19 cellular contexts compared by ENCODE assay signal in genomic region chr20:11144114-11144513, GRCh38.
A peak's percentile ranks its signal among the peaks of the same experiment; 100 is the strongest.
DNase-seq lines count a peak whose midpoint lies in the region; ATAC-seq, FAIRE-seq and TF ChIP-seq lines count a peak whose summit lies in the region.
"Had no signal": no experiment of that assay in that cellular context is flagged by ENCODE, and none has a peak within 500 bp of the region (broad histone marks: within the 10 kb centered on the region; RNA-seq: fewer than 3 reads in every experiment).

No MANE protein-coding gene starts in this region.

- H3K27ac ChIP-seq in astrocyte (ENCODE audit: low read depth, low read length) (peak overlapping the region; percentile 81), thoracic aorta (no peak overlapping the region), dorsolateral prefrontal cortex (no peak overlapping the region), neural progenitor cell (no peak overlapping the region)
- H3K27ac ChIP-seq: hepatocyte, prostate gland, thyroid gland, WERI-Rb-1 had no signal

- TF ChIP-seq CTCF in astrocyte (IDR thresholded peaks at IDR 0.05; ENCODE audit: insufficient read depth, low read depth, low read length): no peak
- TF ChIP-seq CTCF in foreskin fibroblast (IDR thresholded peaks at IDR 0.05; ENCODE audit: low read depth, low read length): no peak
- no peak for TF ChIP-seq CTCF in thoracic aorta (IDR thresholded peaks at IDR 0.05)
- TF ChIP-seq CTCF in Caco-2 (IDR thresholded peaks at IDR 0.05; ENCODE audit: insufficient read depth in 1 of 2, low read depth in 1 of 2, low read length in 1 of 2, severe bottlenecking in 1 of 2, unreplicated experiment in 1 of 2): no peak
- no peak for TF ChIP-seq CTCF in dorsolateral prefrontal cortex (IDR thresholded peaks at IDR 0.05 in 54 of 56, conservative IDR thresholded peaks at IDR 0.05 in 2 of 56; ENCODE audit: low read depth in 1 of 56, partially characterized antibody in 56 of 56)
- TF ChIP-seq CTCF in neural progenitor cell (IDR thresholded peaks at IDR 0.05): no peak

- H3K79me2 ChIP-seq in astrocyte (ENCODE audit: insufficient read depth, low read length) (no peaks in the 10 kb centered on the region), neural progenitor cell (ENCODE audit: low read depth) (no peaks in the 10 kb centered on the region)
- H3K79me2 ChIP-seq: hepatocyte had no signal

- CTCF ChIA-PET in Caco-2 (lab: Charles Lee): no interaction called here

- H3K27ac Mint-ChIP-seq in astrocyte (ENCODE audit: unreplicated experiment): no peak overlapping the region
- no peak overlapping the region for H3K27ac Mint-ChIP-seq in Caco-2 (ENCODE audit: unreplicated experiment)
- H3K27ac Mint-ChIP-seq in neural progenitor cell: no peak overlapping the region
- H3K27ac Mint-ChIP-seq: CD8-positive, alpha-beta T cell; effector memory CD8-positive, alpha-beta T cell had no signal

- BruUV-seq in Caco-2 (replicated peaks; lab: Mats Ljungman, UMichigan): no TSS peak

- H3K4me1 ChIP-seq in astrocyte (ENCODE audit: insufficient read depth, low read length): peaks cover 11% of the 10 kb centered on the region
- peaks cover 3 to 17% of the 10 kb centered on the region in 2 donors for H3K4me1 ChIP-seq in thoracic aorta (ENCODE audit: control insufficient read depth in 1 of 2, low read depth in 2 of 2)
- H3K4me1 ChIP-seq in Caco-2: no peaks in the 10 kb centered on the region
- no peaks in the 10 kb centered on the region for H3K4me1 ChIP-seq in neural progenitor cell
- H3K4me1 ChIP-seq: prostate gland, thyroid gland had no signal

- H3K4me2 ChIP-seq in astrocyte (ENCODE audit: low read length) (peak overlapping the region; percentile 61), neural progenitor cell (no peak overlapping the region)
- H3K4me2 ChIP-seq: hepatocyte had no signal

- H3K9me3 Mint-ChIP-seq in astrocyte (ENCODE audit: unreplicated experiment) (no peaks in the 10 kb centered on the region), Caco-2 (ENCODE audit: unreplicated experiment) (no peaks in the 10 kb centered on the region), neural progenitor cell (peaks cover 3% of the 10 kb centered on the region)

- no peaks in the 10 kb centered on the region for H3K9me3 ChIP-seq in astrocyte (ENCODE audit: insufficient read depth, low read depth, low read length)
- no peaks in the 10 kb centered on the region for H3K9me3 ChIP-seq in thoracic aorta
- H3K9me3 ChIP-seq in Caco-2: no peaks in the 10 kb centered on the region
- no peaks in the 10 kb centered on the region for H3K9me3 ChIP-seq in neural progenitor cell (ENCODE audit: low read depth)
- H3K9me3 ChIP-seq: prostate gland, thyroid gland had no signal

- H3K27me3 Mint-ChIP-seq in astrocyte (ENCODE audit: low read depth, unreplicated experiment): no peaks in the 10 kb centered on the region
- H3K27me3 Mint-ChIP-seq in Caco-2 (ENCODE audit: insufficient read depth, unreplicated experiment): no peaks in the 10 kb centered on the region
- H3K27me3 Mint-ChIP-seq in neural progenitor cell (ENCODE audit: insufficient read depth, low read depth): no peaks in the 10 kb centered on the region
- H3K27me3 Mint-ChIP-seq: effector memory CD8-positive, alpha-beta T cell had no signal

- no peaks in the 10 kb centered on the region for H3K27me3 ChIP-seq in astrocyte (ENCODE audit: insufficient read depth, low read length)
- H3K27me3 ChIP-seq in thoracic aorta (replicated peaks; ENCODE audit: insufficient read depth): no peaks in the 10 kb centered on the region
- H3K27me3 ChIP-seq in Caco-2 (replicated peaks; ENCODE audit: control insufficient read depth, insufficient read depth, low read length): no peaks in the 10 kb centered on the region
- no peaks in the 10 kb centered on the region for H3K27me3 ChIP-seq in dorsolateral prefrontal cortex
- no peaks in the 10 kb centered on the region for H3K27me3 ChIP-seq in neural progenitor cell
- H3K27me3 ChIP-seq: hepatocyte, thyroid gland had no signal

- H3F3A ChIP-seq in neural progenitor cell (ENCODE audit: low read depth): no peaks in the 10 kb centered on the region

- H2AFZ ChIP-seq in astrocyte (ENCODE audit: low read depth, low read length) (no peak overlapping the region), neural progenitor cell (replicated peaks) (no peak overlapping the region)
- H2AFZ ChIP-seq: hepatocyte had no signal

- H3K4me1 Mint-ChIP-seq in astrocyte (ENCODE audit: low read depth, unreplicated experiment): peaks cover 21% of the 10 kb centered on the region
- H3K4me1 Mint-ChIP-seq in Caco-2 (ENCODE audit: low read depth, unreplicated experiment): no peaks in the 10 kb centered on the region
- H3K4me1 Mint-ChIP-seq in neural progenitor cell: no peaks in the 10 kb centered on the region

- peak; percentile 76 for ATAC-seq in thoracic aorta (ENCODE audit: insufficient number of reproducible peaks, low FRiP score, low read depth)
- ATAC-seq in HG03108 (IDR thresholded peaks at IDR 0.05; ENCODE audit: unreplicated experiment): no peak
- ATAC-seq: CD8-positive, alpha-beta T cell; effector memory CD8-positive, alpha-beta T cell; K562 had no signal

- DNase-seq in GM04503 (ENCODE audit: low read depth) (peak; percentile 89), astrocyte (ENCODE audit: low read depth) (peak; percentile 97), foreskin fibroblast (peak; percentile 88 to 90), thoracic aorta (ENCODE audit: low spot score) (no peak), Caco-2 (no peak), dorsolateral prefrontal cortex (no peak), neural progenitor cell (ENCODE audit: low spot score) (no peak)
- DNase-seq: CD8-positive, alpha-beta T cell; effector memory CD8-positive, alpha-beta T cell; GDM1; NCI-H1436; NCI-H446 treated with DMSO at 0.1 percent for 48 hours; thyroid gland; WERI-Rb-1 had no signal

- intact Hi-C loops in Caco-2 (cut with micrococcal nuclease; ENCODE audit: unreplicated experiment): no loop called here
- intact Hi-C loops in dorsolateral prefrontal cortex (cut with DNase I): no loop called here

- H3K4me3 ChIP-seq in astrocyte (ENCODE audit: insufficient read depth, low read depth, low read length) (no peak overlapping the region), foreskin fibroblast (ENCODE audit: low read depth in 1 of 2, low read length in 2 of 2) (no peak overlapping the region), thoracic aorta (no peak overlapping the region), Caco-2 (ENCODE audit: low read depth, low read length) (no peak overlapping the region), dorsolateral prefrontal cortex (no peak overlapping the region), neural progenitor cell (no peak overlapping the region)
- H3K4me3 ChIP-seq: hepatocyte, K562, prostate gland, thyroid gland had no signal

- POLR2A ChIA-PET in Caco-2 (lab: Charles Lee): no interaction called here

- H3K36me3 Mint-ChIP-seq in astrocyte (ENCODE audit: low read depth, unreplicated experiment) (no peaks in the 10 kb centered on the region), Caco-2 (ENCODE audit: insufficient read depth, unreplicated experiment) (no peaks in the 10 kb centered on the region), neural progenitor cell (no peaks in the 10 kb centered on the region)
- H3K36me3 Mint-ChIP-seq: CD8-positive, alpha-beta T cell had no signal

- H3K4me3 Mint-ChIP-seq in astrocyte (ENCODE audit: unreplicated experiment) (no peak overlapping the region), Caco-2 (ENCODE audit: unreplicated experiment) (no peak overlapping the region), neural progenitor cell (no peak overlapping the region)
- H3K4me3 Mint-ChIP-seq: CD8-positive, alpha-beta T cell; effector memory CD8-positive, alpha-beta T cell had no signal

- peak; percentile 96 for FAIRE-seq in astrocyte (lab: Jason Lieb, UNC)
- FAIRE-seq: bronchial epithelial cell, K562 had no signal

- H4K20me1 ChIP-seq in astrocyte (ENCODE audit: insufficient read depth, low read length) (no peaks in the 10 kb centered on the region), neural progenitor cell (ENCODE audit: low read depth) (no peaks in the 10 kb centered on the region)

- H3K36me3 ChIP-seq in astrocyte (ENCODE audit: insufficient read depth, low read length) (no peaks in the 10 kb centered on the region), thoracic aorta (no peaks in the 10 kb centered on the region), Caco-2 (ENCODE audit: control insufficient read depth, insufficient read depth, low read length) (no peaks in the 10 kb centered on the region), neural progenitor cell (no peaks in the 10 kb centered on the region)
- H3K36me3 ChIP-seq: prostate gland, thyroid gland, WERI-Rb-1 had no signal

- H3K9ac ChIP-seq in astrocyte (ENCODE audit: low read length) (peak overlapping the region; percentile 55), neural progenitor cell (no peak overlapping the region)

Comparison
In these comparisons a context has a peak if more than half of its experiments do, and no peak if none do; other contexts are left out.
1. DNase-seq: peak in GM04503 (single experiment), astrocyte (single experiment) and foreskin fibroblast (2 of 2); none in thoracic aorta (single experiment), Caco-2 (0 of 2), dorsolateral prefrontal cortex (0 of 10) and neural progenitor cell (single experiment).